ENCODE assay signal across 21 cellular contexts in the genomic region with DNA sequence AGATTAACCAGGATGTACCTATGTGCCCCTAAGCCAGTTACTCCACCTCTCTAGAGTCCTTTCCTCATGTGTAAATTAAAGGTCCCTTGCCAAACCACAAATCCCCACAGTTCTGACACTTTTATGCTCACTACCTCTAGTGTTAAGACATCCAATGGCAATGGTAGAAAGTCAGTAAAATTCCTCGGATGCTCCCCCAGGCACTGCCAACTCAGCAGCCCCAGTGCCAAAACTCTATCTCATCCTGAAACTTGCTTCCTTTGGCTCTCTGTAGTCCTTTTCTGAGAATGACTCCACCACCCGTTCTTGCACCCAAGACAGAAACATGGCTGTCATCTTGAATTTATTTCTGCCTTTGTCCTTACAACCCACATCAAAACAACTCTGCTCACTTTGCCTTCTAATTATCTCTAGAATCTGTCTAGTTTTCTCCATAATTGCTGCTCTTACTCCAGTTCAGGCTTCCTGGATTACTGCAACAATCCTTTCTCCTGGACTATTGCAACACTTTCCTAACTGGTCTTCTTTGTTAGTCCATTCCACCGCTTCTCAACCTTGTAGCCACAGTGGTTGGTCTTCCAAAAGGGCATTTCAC. TPM values are rescaled to one million over a fixed set of nuclear protein-coding genes. Genes with fewer than 3 reads are reported as not detected.
DNase-seq lines count a peak whose midpoint lies in the region; ATAC-seq, FAIRE-seq and TF ChIP-seq lines count a peak whose summit lies in the region.
"Had no signal": no experiment of that assay in that cellular context is flagged by ENCODE, and none has a peak within 500 bp of the region (broad histone marks: within the 10 kb centered on the region; RNA-seq: fewer than 3 reads in every experiment).

No MANE protein-coding gene starts in this region.

- no peak for TF ChIP-seq POLR2A in GM12892 (IDR thresholded peaks at IDR 0.05; ENCODE audit: low read depth, low read length)

- no peaks in the 10 kb centered on the region for H3K4me1 Mint-ChIP-seq in natural killer cell

- peaks cover 6% of the 10 kb centered on the region; the same call in 1 of the 2 replicates for H3K36me3 ChIP-seq in MG63
- H3K36me3 ChIP-seq: BLaER1 had no signal

- H3K9me3 ChIP-seq in MG63: no peaks in the 10 kb centered on the region
- H3K9me3 ChIP-seq: BLaER1 had no signal

- DNase-seq in GM12892 (ENCODE audit: insufficient read length) (no peak), MG63 (peak; percentile 85), astrocyte of the hippocampus (ENCODE audit: low read depth, low spot score) (peak; percentile 52), kidney tubule cell (ENCODE audit: low spot score) (peak; percentile 46), RCC 7860 (ENCODE audit: low spot score) (no peak), SIG-M5 treated with dmso at 0.1 percent for 504 hours (lab: John Stamatoyannopoulos, UW; ENCODE audit: unreplicated experiment) (no peak), natural killer cell (no peak), D721Med (ENCODE audit: insufficient read length, low spot score) (no peak)
- DNase-seq: activated CD4-positive, alpha-beta T cell treated with anti-CD3 and anti-CD28 coated beads, Interleukin-2, amount 50 U/mL, for 1 hour; activated naive CD4-positive, alpha-beta T cell treated with anti-CD3 and anti-CD28 coated beads, Interleukin-2, amount 50 U/mL, for 16 hours; erythroblast; GDM1; NCI-H1930; NCI-H526 treated with DMSO at 0.1 percent for 48 hours; stimulated activated CD4-positive, alpha-beta T cell treated with anti-CD3 and anti-CD28 coated beads, Interleukin-15, amount 100 ng/mL, for 24 hours; stimulated activated naive CD4-positive, alpha-beta T cell had no signal

- no peak overlapping the region for H3K27ac Mint-ChIP-seq in natural killer cell
- H3K27ac Mint-ChIP-seq: brain; dendritic cell treated with granulocyte-macrophage colony-stimulating factor and Interleukin-4, amounts not matched to agents 40 ng/mL and 50 ng/mL, for 4 days; type B pancreatic cell had no signal

- no peak overlapping the region for H3K4me3 ChIP-seq in MG63
- H3K4me3 ChIP-seq: BLaER1 had no signal

- TF ChIP-seq CTCF in natural killer cell (IDR thresholded peaks at IDR 0.05) (no peak), D721Med (IDR thresholded peaks at IDR 0.05; ENCODE audit: insufficient read depth, missing control alignments) (no peak)

- H3K36me3 Mint-ChIP-seq in natural killer cell: no peaks in the 10 kb centered on the region

- intact Hi-C loops in natural killer cell (cut with micrococcal nuclease): no loop called here

- no peaks in the 10 kb centered on the region for H3K27me3 ChIP-seq in MG63
- H3K27me3 ChIP-seq: BLaER1 had no signal

- ATAC-seq in natural killer cell: no peak

- FAIRE-seq in GM12892 (lab: Jason Lieb, UNC) (peak; percentile 30), RCC 7860 (lab: Jason Lieb, UNC) (no peak), D721Med (lab: Jason Lieb, UNC) (no peak)

- H3K27me3 Mint-ChIP-seq in natural killer cell (ENCODE audit: low read depth in 2 of 2): no peaks in the 10 kb centered on the region
- H3K27me3 Mint-ChIP-seq: brain, type B pancreatic cell had no signal

- no peak overlapping the region for H3K4me3 Mint-ChIP-seq in natural killer cell
- H3K4me3 Mint-ChIP-seq: brain; dendritic cell treated with granulocyte-macrophage colony-stimulating factor and Interleukin-4, amounts not matched to agents 40 ng/mL and 50 ng/mL, for 4 days; neural crest cell; type B pancreatic cell had no signal

- no peaks in the 10 kb centered on the region for H3K9me3 Mint-ChIP-seq in natural killer cell
- H3K9me3 Mint-ChIP-seq: type B pancreatic cell had no signal

RNA-seq across cellular contexts. Expression of gene MB21D2, which starts 41.6 kb away (rescaled TPM):
- 19.5 TPM for polyA plus RNA-seq in GM12892 (2012; ENCODE audit: missing spikeins)
- 23.8 and 26.4 TPM in 2 replicates for total RNA-seq in MG63 (2014; rRNA removed; shearing (Covaris generic); ENCODE audit: low replicate concordance)
- total RNA-seq in natural killer cell: under 1 TPM; 0.19 to 0.45 (median 0.27) TPM

Comparison
In these comparisons a context has a peak if more than half of its experiments do, and no peak if none do; other contexts are left out.
1. DNase-seq: peak in MG63 (single experiment), astrocyte of the hippocampus (single experiment) and kidney tubule cell (single experiment); none in GM12892 (single experiment), RCC 7860 (single experiment), SIG-M5 treated with dmso at 0.1 percent for 504 hours (single experiment), natural killer cell (single experiment) and D721Med (single experiment).
2. RNA of gene MB21D2, which starts 41.6 kb away (total RNA-seq): 23.8 to 26.4 TPM in MG63; 0.19 to 0.45 TPM in natural killer cell; every median in the first group is over 10 times any median in the second.